In genomic region chr12:88391556-88391955, GRCh38 we compare ENCODE assay signal across 9 cellular contexts.
DNase-seq lines count a peak whose midpoint lies in the region; ATAC-seq and TF ChIP-seq lines count a peak whose summit lies in the region.
"Had no signal": no experiment of that assay in that cellular context is flagged by ENCODE, and none has a peak within 500 bp of the region (broad histone marks: within the 10 kb centered on the region; RNA-seq: fewer than 3 reads in every experiment).

No MANE protein-coding gene starts in this region.

- H4K91ac ChIP-seq in IMR-90 (ENCODE audit: insufficient read depth, low read depth, low read length) = no peak overlapping the region

- 0 out of 2 replicates have a peak, but pooled peaks cover 8% of the 10 kb centered on the region for H3K9me1 ChIP-seq in IMR-90 (ENCODE audit: insufficient read depth, low read length)

- dilution Hi-C loops in IMR-90 (cut with HindIII; ENCODE audit: low sequenced_read_pairs, unreplicated experiment) = no loop called here

- H3K4me3 ChIP-seq in IMR-90 (ENCODE audit: insufficient read depth, low read depth, low read length) (no peak overlapping the region), SJCRH30 (no peak overlapping the region), ascending aorta (no peak overlapping the region)
- H3K4me3 ChIP-seq: testis had no signal

- H2AK5ac ChIP-seq in IMR-90 (ENCODE audit: low read depth, low read length) = no peak overlapping the region

- in situ Hi-C loops in IMR-90 (cut with MboI; ENCODE audit: low sequenced_read_pairs) = no loop called here

- H3K27ac ChIP-seq in IMR-90 (ENCODE audit: insufficient read depth, low read length) (no peak overlapping the region), SJCRH30 (no peak overlapping the region), ascending aorta (no peak overlapping the region)
- H3K27ac ChIP-seq: testis had no signal

- no TSS peak for BruUV-seq in IMR-90 (replicated peaks; lab: Mats Ljungman, UMichigan)

- no peak for TF ChIP-seq RAD21 in IMR-90 (IDR thresholded peaks at IDR 0.05; ENCODE audit: low read length)

- H4K20me1 ChIP-seq in IMR-90 (ENCODE audit: insufficient read depth, low read length) = no peaks in the 10 kb centered on the region

- no peaks in the 10 kb centered on the region for H3K9me3 ChIP-seq in IMR-90 (ENCODE audit: control insufficient read depth, insufficient read depth, low read length)
- no peaks in the 10 kb centered on the region for H3K9me3 ChIP-seq in SJCRH30 (replicated peaks)
- no peaks in the 10 kb centered on the region for H3K9me3 ChIP-seq in ascending aorta
- H3K9me3 ChIP-seq: testis had no signal

- no peak for TF ChIP-seq POLR2A in IMR-90 (IDR thresholded peaks at IDR 0.05; ENCODE audit: low read depth, low read length)

- peak; percentile 41 for ATAC-seq in GM21360 (IDR thresholded peaks at IDR 0.05; ENCODE audit: unreplicated experiment)
- peak; percentile 75 for ATAC-seq in IMR-90 (ENCODE audit: low read depth)

- H3K36me3 ChIP-seq in IMR-90 (ENCODE audit: control insufficient read depth, insufficient read depth, low read length) = no peaks in the 10 kb centered on the region
- no peaks in the 10 kb centered on the region for H3K36me3 ChIP-seq in SJCRH30
- H3K36me3 ChIP-seq in ascending aorta = no peaks in the 10 kb centered on the region

- DNase-seq in AG08395 (ENCODE audit: low spot score) = peak; percentile 74
- DNase-seq in IMR-90 = peak; percentile 88
- DNase-seq in epidermal melanocyte (ENCODE audit: insufficient read length, low spot score) = peak; percentile 27
- no peak for DNase-seq in GM19238 (ENCODE audit: insufficient read length, low spot score)
- no peak for DNase-seq in SJCRH30
- no peak for DNase-seq in activated effector memory CD4-positive, alpha-beta T cell treated with Interleukin-2 at 50 U/mL for 16 hours
- no peak for DNase-seq in ascending aorta (ENCODE audit: low spot score in 2 of 2)
- DNase-seq: testis had no signal

- no peak overlapping the region for H2BK15ac ChIP-seq in IMR-90 (ENCODE audit: low read depth, low read length)

- peak overlapping the region; percentile 42; the same call in 1 of the 2 replicates for H4K5ac ChIP-seq in IMR-90 (ENCODE audit: low read depth, low read length)

- peak overlapping the region; percentile 65; the same call in 1 of the 2 replicates for H3K18ac ChIP-seq in IMR-90 (ENCODE audit: low read depth, low read length)

- TF ChIP-seq CTCF in IMR-90 (conservative IDR thresholded peaks at IDR 0.05; ENCODE audit: low read depth, low read length) (no peak), ascending aorta (IDR thresholded peaks at IDR 0.05) (no peak)

- H4K8ac ChIP-seq in IMR-90 (ENCODE audit: low read depth in 2 of 2, low read length in 2 of 2) = no peak overlapping the region

- WGBS in IMR-90 (ENCODE audit: extremely low coverage in 2 of 2, insufficient read length in 1 of 2), 2 experiments = no CpG with 5 or more reads among the region's 1 CpG

- H2BK20ac ChIP-seq in IMR-90 (ENCODE audit: low read depth, low read length) = no peak overlapping the region

- no peak overlapping the region for H3K14ac ChIP-seq in IMR-90 (replicated peaks; ENCODE audit: low read depth, low read length)

- H2AK9ac ChIP-seq in IMR-90 (replicated peaks; ENCODE audit: low read depth, low read length, poor library complexity) = no peak overlapping the region

- H2BK120ac ChIP-seq in IMR-90 (ENCODE audit: low read depth, low read length) = no peak overlapping the region

- H3K4me1 ChIP-seq in IMR-90 (ENCODE audit: control insufficient read depth, insufficient read depth, low read length) (peaks cover 4% of the 10 kb centered on the region), SJCRH30 (no peaks in the 10 kb centered on the region), ascending aorta (no peaks in the 10 kb centered on the region)

- no peak overlapping the region for H3K56ac ChIP-seq in IMR-90 (ENCODE audit: extremely low read depth, insufficient read depth, low read length)

- intact Hi-C loops in IMR-90 (cut with micrococcal nuclease) (loop anchor here (5.0 kb wide), 1 partner anchor 861 kb away; no protein-coding TSS in a partner anchor), ascending aorta (cut with DNase I) (no loop called here)

- CTCF ChIA-PET in IMR-90 (lab: Yijun Ruan, JAX) = no interaction called here

- no peaks in the 10 kb centered on the region for H3K27me3 ChIP-seq in IMR-90 (ENCODE audit: control insufficient read depth, insufficient read depth, low read length)
- no peaks in the 10 kb centered on the region for H3K27me3 ChIP-seq in SJCRH30
- H3K27me3 ChIP-seq in ascending aorta = no peaks in the 10 kb centered on the region
- H3K27me3 ChIP-seq: testis had no signal

- H3K4ac ChIP-seq in IMR-90 (ENCODE audit: low read depth, low read length) = no peak overlapping the region

- POLR2A ChIA-PET in IMR-90 (lab: Charles Lee; ENCODE audit: unreplicated experiment) = no interaction called here

- no peak overlapping the region for H3K9ac ChIP-seq in IMR-90 (ENCODE audit: low read depth, low read length)

- no peak overlapping the region for H2AFZ ChIP-seq in IMR-90 (replicated peaks; ENCODE audit: low read length, poor library complexity)

- H2BK5ac ChIP-seq in IMR-90 (ENCODE audit: low read depth, low read length, poor library complexity, severe bottlenecking) = no peak overlapping the region

- no peak overlapping the region for H3K23ac ChIP-seq in IMR-90 (ENCODE audit: low read depth, low read length)

- peak overlapping the region; percentile 81; the same call in 1 of the 2 replicates for H3K4me2 ChIP-seq in IMR-90 (ENCODE audit: low read depth, low read length)

- H3K79me1 ChIP-seq in IMR-90 (ENCODE audit: low read depth in 1 of 2, low read length in 2 of 2) = peaks cover 3 to 6% of the 10 kb centered on the region in 2 experiments; a peak in 1 of 4 replicates

TF ChIP-seq in IMR-90, 13 proteins besides CTCF, POLR2A, EP300 and RAD21:
- TF ChIP-seq BHLHE40 (IDR thresholded peaks at IDR 0.05; ENCODE audit: low read depth, low read length) (no peak), FOS (IDR thresholded peaks at IDR 0.05; ENCODE audit: low read depth, low read length) (peak; percentile 73), MXI1 (IDR thresholded peaks at IDR 0.05; ENCODE audit: borderline replicate concordance, low read depth, low read length) (no peak), CEBPB (IDR thresholded peaks at IDR 0.05; ENCODE audit: low read depth, low read length) (peak; percentile 32; the same call in 1 of the 2 replicates)

Comparison
In these comparisons a context has a peak if more than half of its experiments do, and no peak if none do; other contexts are left out.
1. DNase-seq: peak in AG08395 (single experiment), IMR-90 (single experiment) and epidermal melanocyte (single experiment); none in GM19238 (single experiment), SJCRH30 (0 of 2), activated effector memory CD4-positive, alpha-beta T cell treated with Interleukin-2 at 50 U/mL for 16 hours (single experiment) and ascending aorta (0 of 2).